35 cellular contexts compared by ENCODE assay signal in the genomic region with DNA sequence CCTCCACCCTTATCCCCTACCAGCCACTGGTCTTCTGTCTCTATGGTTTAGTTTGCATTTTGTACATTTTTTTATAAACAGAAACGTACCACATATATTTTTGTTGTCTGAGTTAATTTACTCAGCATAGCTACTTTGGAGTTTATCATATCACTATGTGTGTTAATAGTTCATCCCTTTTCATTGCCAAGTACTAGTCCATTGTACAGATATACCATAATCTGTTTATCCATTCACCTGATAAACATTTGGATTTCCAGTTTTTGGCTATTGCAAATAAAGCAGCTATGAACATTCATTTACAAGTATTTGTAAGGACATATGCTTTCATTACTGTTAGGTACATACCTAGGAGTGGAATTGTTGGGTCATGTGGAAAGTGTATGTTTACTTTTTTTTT.
"Had no signal": no experiment of that assay in that cellular context is flagged by ENCODE, and none has a peak within 500 bp of the region (broad histone marks: within the 10 kb centered on the region; RNA-seq: fewer than 3 reads in every experiment).

No MANE protein-coding gene starts in this region.

- H3K27me3 ChIP-seq: adrenal gland, body of pancreas, brain microvascular endothelial cell, breast epithelium had no signal

- FAIRE-seq: astrocyte, colon, TTC549 had no signal

- H3K9me3 ChIP-seq: adrenal gland, body of pancreas, breast epithelium had no signal

- ATAC-seq: activated CD4-positive, alpha-beta T cell treated with anti-CD3 and anti-CD28 coated beads for 36 hours; activated CD4-positive, CD25-positive, alpha-beta regulatory T cell treated with anti-CD3 and anti-CD28 coated beads, Interleukin-2, amount 50 U/mL, for 24 hours; activated CD8-positive, alpha-beta memory T cell treated with anti-CD3 and anti-CD28 coated beads, Interleukin-2, amount 10 ng/mL, durations not matched to agents 7 days and 5 days; activated CD8-positive, alpha-beta T cell treated with anti-CD3 and anti-CD28 coated beads, Interleukin-2, amount 10 ng/mL, durations not matched to agents 7 days and 5 days; activated naive CD4-positive, alpha-beta T cell treated with anti-CD3 and anti-CD28 coated beads, Interleukin-2, amount 50 U/mL, for 72 hours; activated T-cell treated with anti-CD3 and anti-CD28 coated beads, Interleukin-2, amount 50 U/mL, for 72 hours; activated T-helper 17 cell treated with anti-CD3 and anti-CD28 coated beads, Interleukin-2, amount 50 U/mL, for 72 hours; body of pancreas had no signal

- H3K27ac ChIP-seq: adrenal gland, body of pancreas, brain microvascular endothelial cell, breast epithelium, VCaP had no signal

- DNase-seq: activated CD4-positive, alpha-beta memory T cell treated with anti-CD3 and anti-CD28 coated beads, Interleukin-2, amount 10 ng/mL, durations not matched to agents 7 days and 5 days; activated CD4-positive, alpha-beta T cell treated with anti-CD3 and anti-CD28 coated beads for 1 hour; activated CD4-positive, alpha-beta T cell treated with anti-CD3 and anti-CD28 coated beads for 36 hours; activated CD4-positive, alpha-beta T cell treated with anti-CD3 and anti-CD28 coated beads for 48 hours; activated CD4-positive, alpha-beta T cell treated with anti-CD3 and anti-CD28 coated beads, Interleukin-2, amount 10 ng/mL, durations not matched to agents 7 days and 5 days; activated CD4-positive, alpha-beta T cell treated with anti-CD3 and anti-CD28 coated beads, Interleukin-2, amount 50 U/mL, for 48 hours; activated CD4-positive, CD25-positive, alpha-beta regulatory T cell; activated CD8-positive, alpha-beta memory T cell treated with anti-CD3 and anti-CD28 coated beads for 24 hours; activated CD8-positive, alpha-beta memory T cell treated with anti-CD3 and anti-CD28 coated beads, Interleukin-2, amount 10 ng/mL, durations not matched to agents 7 days and 5 days; activated CD8-positive, alpha-beta memory T cell treated with anti-CD3 and anti-CD28 coated beads, Interleukin-2, amount 50 U/mL, for 48 hours; activated CD8-positive, alpha-beta T cell treated with anti-CD3 and anti-CD28 coated beads, Interleukin-2, amount 10 ng/mL, durations not matched to agents 7 days and 5 days; activated effector memory CD4-positive, alpha-beta T cell treated with anti-CD3 and anti-CD28 coated beads, Interleukin-2, amount 50 U/mL, for 16 hours; activated gamma-delta T cell treated with Interleukin-2 at 50 U/mL for 16 hours; activated naive CD4-positive, alpha-beta T cell; activated naive CD4-positive, alpha-beta T cell treated with anti-CD3 and anti-CD28 coated beads for 36 hours; activated naive CD4-positive, alpha-beta T cell treated with anti-CD3 and anti-CD28 coated beads, Interleukin-2, amount 50 U/mL, for 16 hours; activated naive CD8-positive, alpha-beta T cell treated with anti-CD3 and anti-CD28 coated beads for 36 hours; activated T-cell treated with anti-CD3 and anti-CD28 coated beads, Interleukin-2, amount 50 U/mL, for 24 hours; activated T-cell treated with anti-CD3 and anti-CD28 coated beads, Interleukin-2, amount 50 U/mL, for 72 hours; adrenal gland; amniotic stem cell; aorta; body of pancreas; brain microvascular endothelial cell; central memory CD4-positive, alpha-beta T cell; T-helper 2 cell; T-helper 9 cell had no signal

- H3K36me3 ChIP-seq: adrenal gland, brain microvascular endothelial cell, breast epithelium had no signal

- H3K4me3 ChIP-seq: adrenal gland, body of pancreas, breast epithelium had no signal

- H3K4me1 ChIP-seq: body of pancreas, breast epithelium had no signal
